In the genomic region with DNA sequence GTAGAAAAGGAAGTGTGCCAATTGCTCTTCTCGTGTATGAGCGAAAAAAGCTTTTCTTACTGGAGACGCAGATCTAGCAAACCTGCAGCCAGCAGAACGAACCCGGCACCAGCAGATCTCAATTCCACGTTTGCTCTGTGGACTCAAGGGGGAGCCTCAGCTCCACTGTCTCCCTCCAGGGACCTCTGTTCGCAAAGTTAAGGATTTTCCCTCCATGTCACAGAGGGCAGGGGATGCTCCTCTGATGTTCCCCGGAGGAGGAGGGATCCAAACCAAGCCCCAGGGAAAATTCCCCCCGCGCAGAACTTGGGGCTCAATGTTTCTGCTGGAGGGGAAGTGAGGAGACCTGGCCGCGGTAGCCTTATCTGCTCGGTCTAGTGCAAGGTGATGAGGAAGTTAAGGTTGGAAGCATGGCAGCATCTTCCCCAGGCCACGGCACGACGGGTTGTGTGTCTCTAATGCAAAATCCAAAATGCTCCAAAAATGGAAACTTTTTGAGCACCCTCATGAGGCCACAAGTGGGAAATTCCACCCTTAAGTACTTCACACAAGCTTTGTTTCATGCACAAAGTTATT, we compare ENCODE assay signal across 8 cellular contexts. TPM values are rescaled to one million over a fixed set of nuclear protein-coding genes. Genes with fewer than 3 reads are reported as not detected.
DNase-seq lines count a peak whose midpoint lies in the region; ATAC-seq and TF ChIP-seq lines count a peak whose summit lies in the region.

No MANE protein-coding gene starts in this region.

- H3K27ac ChIP-seq in MM.1S (ENCODE audit: low read length) (peak overlapping the region; percentile 62; the same call in 1 of the 2 replicates), dorsolateral prefrontal cortex (peak overlapping the region in 17 of 59 donors; percentile 3 to 64 (median 18))

- intact Hi-C loops in dorsolateral prefrontal cortex (cut with DNase I) = loop anchor here (2.0 to 10.0 kb wide), 8 partner anchors 65 to 277 kb away; partner anchors contain the start of genes GRIFIN (in 2 of the 2), AMZ1 (in 1 of the 2), GNA12 (in 1 of the 2) and TTYH3 (in 1 of the 2)

- peaks cover 13% of the 10 kb centered on the region for H3K79me2 ChIP-seq in MM.1S (ENCODE audit: low read length)

- H3K36me3 ChIP-seq in MM.1S (replicated peaks; ENCODE audit: insufficient read depth, low read length) = no peaks in the 10 kb centered on the region

- H3K4me1 Mint-ChIP-seq in naive B cell = peaks cover 0 to 12% (median 4%) of the 10 kb centered on the region in 3 donors

- H3K27ac Mint-ChIP-seq in naive B cell = peak overlapping the region in 1 of 6 donors; percentile 42

- H3K4me2 ChIP-seq in MM.1S (ENCODE audit: low read depth, low read length) = peak overlapping the region; percentile 87

- H3K9me3 ChIP-seq in MM.1S (replicated peaks; ENCODE audit: insufficient read depth, low read length) = no peaks in the 10 kb centered on the region

- H3K4me3 Mint-ChIP-seq in naive B cell = peak overlapping the region in 7 of 8 donors; percentile 34 to 69 (median 50)

- H3K4me1 ChIP-seq in MM.1S (ENCODE audit: low read length) = peaks cover 14% of the 10 kb centered on the region

- H3K9me2 ChIP-seq in MM.1S (replicated peaks; ENCODE audit: insufficient read depth, low read length) = no peaks in the 10 kb centered on the region

- no peaks in the 10 kb centered on the region for H4K20me1 ChIP-seq in MM.1S (ENCODE audit: insufficient read depth, low read length)

- no peaks in the 10 kb centered on the region for H3K27me3 Mint-ChIP-seq in naive B cell

- H3K4me3 ChIP-seq in MM.1S (ENCODE audit: low read length) (peak overlapping the region; percentile 48), dorsolateral prefrontal cortex (peak overlapping the region in 35 of 59 donors; percentile 0 to 54 (median 22))

- H2AFZ ChIP-seq in MM.1S (ENCODE audit: low read length) = peak overlapping the region; percentile 22

- ATAC-seq in naive B cell (ENCODE audit: low read depth in 2 of 2) (peak; percentile 86 to 87), HG02970 (IDR thresholded peaks at IDR 0.05; ENCODE audit: low FRiP score, unreplicated experiment) (no peak), HG02678 (IDR thresholded peaks at IDR 0.05; ENCODE audit: unreplicated experiment) (no peak)

- H3K27me3 ChIP-seq in MM.1S (replicated peaks; ENCODE audit: insufficient read depth, low read length) (no peaks in the 10 kb centered on the region), dorsolateral prefrontal cortex (no peaks in the 10 kb centered on the region)

- peaks cover 16% of the 10 kb centered on the region for H3F3A ChIP-seq in MM.1S (ENCODE audit: insufficient read depth, low read length)

- H3K9ac ChIP-seq in MM.1S (ENCODE audit: low read length) = peak overlapping the region; percentile 28; the same call in 1 of the 2 replicates

- H3K36me3 Mint-ChIP-seq in naive B cell = no peaks in the 10 kb centered on the region

- TF ChIP-seq CTCF in MM.1S (IDR thresholded peaks at IDR 0.05; ENCODE audit: low read length) (no peak), dorsolateral prefrontal cortex (IDR thresholded peaks at IDR 0.05 in 54 of 56, conservative IDR thresholded peaks at IDR 0.05 in 2 of 56; ENCODE audit: low read depth in 1 of 56, partially characterized antibody in 56 of 56) (peak in 55 of 56 donors; percentile 27 to 76 (median 63))

- no peaks in the 10 kb centered on the region for H3K9me3 Mint-ChIP-seq in naive B cell

- DNase-seq in C1 segment of cervical spinal cord (lab: John Stamatoyannopoulos, UW) = peak in 9 of 14 donors; percentile 10 to 52 (median 34)
- no peak for DNase-seq in MM.1S
- peak in 8 of 10 donors; percentile 58 to 72 (median 66) for DNase-seq in dorsolateral prefrontal cortex
- DNase-seq in naive B cell = peak; percentile 31
- DNase-seq in NCI-H774 (lab: John Stamatoyannopoulos, UW) = no peak
- DNase-seq in activated CD8-positive, alpha-beta memory T cell treated with anti-CD3 and anti-CD28 coated beads, Interleukin-2, amount 50 U/mL, for 4 hours = no peak

RNA-seq across cellular contexts. Expression of gene IQCE, which starts 9.0 kb away (rescaled TPM):
- 10 to 100 TPM; 26.3 to 72.5 (median 45.2) TPM for total RNA-seq in dorsolateral prefrontal cortex
- 1 to 10 TPM in 4 of 6 donors, under 1 TPM in 1, not detected in 1; 0.36 to 1.7 (median 1.3) TPM for polyA plus RNA-seq in naive B cell (ENCODE audit: low read depth in 6 of 6)

RNA-seq across cellular contexts. Expression of gene BRAT1, which starts 12.4 kb away (rescaled TPM):
- 10 to 100 TPM; 16.7 to 38.4 (median 24.9) TPM for total RNA-seq in dorsolateral prefrontal cortex
- 10 to 100 TPM; 17.7 to 29.3 (median 20.6) TPM for polyA plus RNA-seq in naive B cell (ENCODE audit: low read depth in 6 of 6)

RNA-seq across cellular contexts. Expression of gene LFNG, which starts 48.2 kb away (rescaled TPM):
- 10 to 100 TPM in 110 of 120 experiments, 1 to 10 TPM in 10; 7.5 to 44.5 (median 15.8) TPM for total RNA-seq in dorsolateral prefrontal cortex
- 1 to 10 TPM in 5 of 6 donors, under 1 TPM in 1; 0.59 to 4.0 (median 2.2) TPM for polyA plus RNA-seq in naive B cell (ENCODE audit: low read depth in 6 of 6)

Comparison
In these comparisons a context has a peak if more than half of its experiments do, and no peak if none do; other contexts are left out.
1. DNase-seq: peak in C1 segment of cervical spinal cord (9 of 14), dorsolateral prefrontal cortex (8 of 10) and naive B cell (single experiment); none in MM.1S (single experiment), NCI-H774 (single experiment) and activated CD8-positive, alpha-beta memory T cell treated with anti-CD3 and anti-CD28 coated beads, Interleukin-2, amount 50 U/mL, for 4 hours (single experiment).
2. ATAC-seq: peak in naive B cell (2 of 2); none in HG02970 (single experiment) and HG02678 (single experiment).